ENCODE assay signal across 27 cellular contexts in the genomic region with DNA sequence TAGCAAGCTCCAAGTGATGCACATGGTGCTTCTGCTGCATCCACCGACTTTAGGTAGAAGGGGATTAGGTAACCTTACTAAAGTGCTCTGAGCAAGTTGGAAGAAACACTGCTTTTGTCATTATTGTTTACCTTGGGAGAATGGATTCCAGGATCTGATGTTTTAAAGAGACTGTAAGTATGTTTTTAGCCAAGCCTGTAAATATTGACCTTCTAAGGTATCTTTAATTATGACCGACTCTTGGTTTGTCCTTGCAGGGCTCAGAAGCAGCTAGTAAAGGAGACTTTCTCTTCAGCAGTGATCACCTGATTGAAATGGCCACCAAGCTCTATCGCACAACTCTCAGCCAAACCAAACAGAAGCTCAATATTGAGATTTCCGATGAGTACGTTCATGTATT.
"Had no signal": no experiment of that assay in that cellular context is flagged by ENCODE, and none has a peak within 500 bp of the region (broad histone marks: within the 10 kb centered on the region; RNA-seq: fewer than 3 reads in every experiment).

No MANE protein-coding gene starts in this region.

- H3K27ac Mint-ChIP-seq: dendritic cell treated with granulocyte-macrophage colony-stimulating factor and Interleukin-4, amounts not matched to agents 40 ng/mL and 50 ng/mL, for 4 days; endodermal cell; mesothelial cell of epicardium; naive B cell; natural killer cell treated with Interleukin-12 subunit alpha and Interleukin-12 subunit beta and Interleukin-15 and Interleukin-18, amount 100 ng/mL, for 72 hours; stimulated activated memory B cell treated with anti-CD40 and anti-IgM and Interleukin-4, amounts not matched to agents 10 μg/mL and 1 μg/mL and 100 μg/mL, for 72 hours had no signal

- H3K4me1 Mint-ChIP-seq: endodermal cell; mesothelial cell of epicardium; neural crest cell; stimulated activated memory B cell treated with anti-CD40 and anti-IgM and Interleukin-4, amounts not matched to agents 10 μg/mL and 1 μg/mL and 100 μg/mL, for 72 hours had no signal

- H3K9me3 ChIP-seq: colonic mucosa, gastrocnemius medialis, mucosa of descending colon, neutrophil, psoas muscle, spleen, thoracic aorta, tibial nerve, upper lobe of left lung, uterus had no signal

- H3K27me3 Mint-ChIP-seq: dendritic cell treated with granulocyte-macrophage colony-stimulating factor and Interleukin-4, amounts not matched to agents 40 ng/mL and 50 ng/mL, for 4 days; naive B cell; stimulated activated memory B cell treated with anti-CD40 and anti-IgM and Interleukin-4, amounts not matched to agents 10 μg/mL and 1 μg/mL and 100 μg/mL, for 72 hours had no signal

- ATAC-seq: gastrocnemius medialis; mucosa of descending colon; natural killer cell treated with Interleukin-12 subunit alpha and Interleukin-12 subunit beta and Interleukin-15 and Interleukin-18, amount 100 ng/mL, for 72 hours; psoas muscle; right cardiac atrium; stimulated activated memory B cell treated with anti-CD40 and anti-IgM and Interleukin-4, amounts not matched to agents 10 μg/mL and 1 μg/mL and 100 μg/mL, for 72 hours; stimulated activated naive CD8-positive, alpha-beta T cell treated with anti-CD3 and anti-CD28 coated beads, Interleukin-15, Interleukin-2, amounts not matched to agents 100 U/mL and 50 U/mL, for 24 hours had no signal

- H3K36me3 ChIP-seq: colonic mucosa, gastrocnemius medialis, neutrophil, uterus had no signal

- H3K4me1 ChIP-seq: colonic mucosa, gastrocnemius medialis, parathyroid adenoma, psoas muscle, spleen, upper lobe of left lung, uterus had no signal

- H3K4me3 Mint-ChIP-seq: dendritic cell treated with granulocyte-macrophage colony-stimulating factor and Interleukin-4, amounts not matched to agents 40 ng/mL and 50 ng/mL, for 4 days; endodermal cell; mesothelial cell of epicardium; naive B cell; natural killer cell treated with Interleukin-12 subunit alpha and Interleukin-12 subunit beta and Interleukin-15 and Interleukin-18, amount 100 ng/mL, for 72 hours; neural crest cell; stimulated activated memory B cell treated with anti-CD40 and anti-IgM and Interleukin-4, amounts not matched to agents 10 μg/mL and 1 μg/mL and 100 μg/mL, for 72 hours had no signal

- H3K36me3 Mint-ChIP-seq: natural killer cell treated with Interleukin-12 subunit alpha and Interleukin-12 subunit beta and Interleukin-15 and Interleukin-18, amount 100 ng/mL, for 72 hours had no signal

- H3K9me3 Mint-ChIP-seq: dendritic cell treated with granulocyte-macrophage colony-stimulating factor and Interleukin-4, amounts not matched to agents 40 ng/mL and 50 ng/mL, for 4 days; endodermal cell; mesothelial cell of epicardium; naive B cell; natural killer cell treated with Interleukin-12 subunit alpha and Interleukin-12 subunit beta and Interleukin-15 and Interleukin-18, amount 100 ng/mL, for 72 hours; neural crest cell; stimulated activated memory B cell treated with anti-CD40 and anti-IgM and Interleukin-4, amounts not matched to agents 10 μg/mL and 1 μg/mL and 100 μg/mL, for 72 hours had no signal

- H3K4me3 ChIP-seq: colonic mucosa, gastrocnemius medialis, mucosa of descending colon, psoas muscle, skin epidermis, spleen, thoracic aorta, tibial nerve, upper lobe of left lung, uterus had no signal

- H3K27me3 ChIP-seq: colonic mucosa, gastrocnemius medialis, neutrophil, spleen, tibial nerve, upper lobe of left lung, uterus had no signal

- DNase-seq: colonic mucosa; effector CD8-positive, alpha-beta T cell; endodermal cell; foreskin fibroblast; gastrocnemius medialis; head of caudate nucleus; mesenchymal stem cell; mucosa of descending colon; naive B cell; psoas muscle; right cardiac atrium; spleen; stimulated activated CD4-positive, alpha-beta T cell treated with anti-CD3 and anti-CD28 coated beads, Interleukin-4, amount 100 ng/mL, for 4 hours; stimulated activated naive CD8-positive, alpha-beta T cell treated with anti-CD3 and anti-CD28 coated beads, Interleukin-15, Interleukin-2, amounts not matched to agents 100 U/mL and 50 U/mL, for 24 hours; upper lobe of left lung; uterus had no signal

- H3K27ac ChIP-seq: colonic mucosa, epithelial cell of prostate, gastrocnemius medialis, neutrophil, parathyroid adenoma, psoas muscle, skin epidermis, spleen, thoracic aorta, tibial nerve, uterus had no signal
